ENCODE assay signal across 1 cellular context in the genomic region with DNA sequence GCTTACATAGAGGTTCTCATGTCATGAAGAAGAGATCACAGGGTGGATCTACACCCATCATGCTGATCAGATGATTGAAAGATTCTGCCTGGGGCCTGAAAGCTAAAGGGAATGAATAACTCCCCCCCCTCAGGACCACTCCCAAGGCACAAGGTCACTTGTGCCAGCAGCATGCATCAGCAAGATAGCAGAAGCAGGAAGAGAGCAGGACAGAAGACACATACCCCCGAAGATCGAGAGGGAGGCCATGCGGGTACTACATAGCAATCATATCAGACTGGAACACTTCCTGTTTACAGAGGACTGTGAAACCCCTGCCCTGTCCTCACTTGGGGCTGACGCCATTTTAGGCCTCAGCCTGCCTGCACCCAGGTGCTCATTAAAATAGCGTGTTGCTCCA.
TF ChIP-seq lines count a peak whose summit lies in the region.

No MANE protein-coding gene starts in this region.

TF ChIP-seq in H1, 55 proteins besides CTCF, POLR2A, EP300 and RAD21 (continued from another document):
- TF ChIP-seq, protein P1, sequence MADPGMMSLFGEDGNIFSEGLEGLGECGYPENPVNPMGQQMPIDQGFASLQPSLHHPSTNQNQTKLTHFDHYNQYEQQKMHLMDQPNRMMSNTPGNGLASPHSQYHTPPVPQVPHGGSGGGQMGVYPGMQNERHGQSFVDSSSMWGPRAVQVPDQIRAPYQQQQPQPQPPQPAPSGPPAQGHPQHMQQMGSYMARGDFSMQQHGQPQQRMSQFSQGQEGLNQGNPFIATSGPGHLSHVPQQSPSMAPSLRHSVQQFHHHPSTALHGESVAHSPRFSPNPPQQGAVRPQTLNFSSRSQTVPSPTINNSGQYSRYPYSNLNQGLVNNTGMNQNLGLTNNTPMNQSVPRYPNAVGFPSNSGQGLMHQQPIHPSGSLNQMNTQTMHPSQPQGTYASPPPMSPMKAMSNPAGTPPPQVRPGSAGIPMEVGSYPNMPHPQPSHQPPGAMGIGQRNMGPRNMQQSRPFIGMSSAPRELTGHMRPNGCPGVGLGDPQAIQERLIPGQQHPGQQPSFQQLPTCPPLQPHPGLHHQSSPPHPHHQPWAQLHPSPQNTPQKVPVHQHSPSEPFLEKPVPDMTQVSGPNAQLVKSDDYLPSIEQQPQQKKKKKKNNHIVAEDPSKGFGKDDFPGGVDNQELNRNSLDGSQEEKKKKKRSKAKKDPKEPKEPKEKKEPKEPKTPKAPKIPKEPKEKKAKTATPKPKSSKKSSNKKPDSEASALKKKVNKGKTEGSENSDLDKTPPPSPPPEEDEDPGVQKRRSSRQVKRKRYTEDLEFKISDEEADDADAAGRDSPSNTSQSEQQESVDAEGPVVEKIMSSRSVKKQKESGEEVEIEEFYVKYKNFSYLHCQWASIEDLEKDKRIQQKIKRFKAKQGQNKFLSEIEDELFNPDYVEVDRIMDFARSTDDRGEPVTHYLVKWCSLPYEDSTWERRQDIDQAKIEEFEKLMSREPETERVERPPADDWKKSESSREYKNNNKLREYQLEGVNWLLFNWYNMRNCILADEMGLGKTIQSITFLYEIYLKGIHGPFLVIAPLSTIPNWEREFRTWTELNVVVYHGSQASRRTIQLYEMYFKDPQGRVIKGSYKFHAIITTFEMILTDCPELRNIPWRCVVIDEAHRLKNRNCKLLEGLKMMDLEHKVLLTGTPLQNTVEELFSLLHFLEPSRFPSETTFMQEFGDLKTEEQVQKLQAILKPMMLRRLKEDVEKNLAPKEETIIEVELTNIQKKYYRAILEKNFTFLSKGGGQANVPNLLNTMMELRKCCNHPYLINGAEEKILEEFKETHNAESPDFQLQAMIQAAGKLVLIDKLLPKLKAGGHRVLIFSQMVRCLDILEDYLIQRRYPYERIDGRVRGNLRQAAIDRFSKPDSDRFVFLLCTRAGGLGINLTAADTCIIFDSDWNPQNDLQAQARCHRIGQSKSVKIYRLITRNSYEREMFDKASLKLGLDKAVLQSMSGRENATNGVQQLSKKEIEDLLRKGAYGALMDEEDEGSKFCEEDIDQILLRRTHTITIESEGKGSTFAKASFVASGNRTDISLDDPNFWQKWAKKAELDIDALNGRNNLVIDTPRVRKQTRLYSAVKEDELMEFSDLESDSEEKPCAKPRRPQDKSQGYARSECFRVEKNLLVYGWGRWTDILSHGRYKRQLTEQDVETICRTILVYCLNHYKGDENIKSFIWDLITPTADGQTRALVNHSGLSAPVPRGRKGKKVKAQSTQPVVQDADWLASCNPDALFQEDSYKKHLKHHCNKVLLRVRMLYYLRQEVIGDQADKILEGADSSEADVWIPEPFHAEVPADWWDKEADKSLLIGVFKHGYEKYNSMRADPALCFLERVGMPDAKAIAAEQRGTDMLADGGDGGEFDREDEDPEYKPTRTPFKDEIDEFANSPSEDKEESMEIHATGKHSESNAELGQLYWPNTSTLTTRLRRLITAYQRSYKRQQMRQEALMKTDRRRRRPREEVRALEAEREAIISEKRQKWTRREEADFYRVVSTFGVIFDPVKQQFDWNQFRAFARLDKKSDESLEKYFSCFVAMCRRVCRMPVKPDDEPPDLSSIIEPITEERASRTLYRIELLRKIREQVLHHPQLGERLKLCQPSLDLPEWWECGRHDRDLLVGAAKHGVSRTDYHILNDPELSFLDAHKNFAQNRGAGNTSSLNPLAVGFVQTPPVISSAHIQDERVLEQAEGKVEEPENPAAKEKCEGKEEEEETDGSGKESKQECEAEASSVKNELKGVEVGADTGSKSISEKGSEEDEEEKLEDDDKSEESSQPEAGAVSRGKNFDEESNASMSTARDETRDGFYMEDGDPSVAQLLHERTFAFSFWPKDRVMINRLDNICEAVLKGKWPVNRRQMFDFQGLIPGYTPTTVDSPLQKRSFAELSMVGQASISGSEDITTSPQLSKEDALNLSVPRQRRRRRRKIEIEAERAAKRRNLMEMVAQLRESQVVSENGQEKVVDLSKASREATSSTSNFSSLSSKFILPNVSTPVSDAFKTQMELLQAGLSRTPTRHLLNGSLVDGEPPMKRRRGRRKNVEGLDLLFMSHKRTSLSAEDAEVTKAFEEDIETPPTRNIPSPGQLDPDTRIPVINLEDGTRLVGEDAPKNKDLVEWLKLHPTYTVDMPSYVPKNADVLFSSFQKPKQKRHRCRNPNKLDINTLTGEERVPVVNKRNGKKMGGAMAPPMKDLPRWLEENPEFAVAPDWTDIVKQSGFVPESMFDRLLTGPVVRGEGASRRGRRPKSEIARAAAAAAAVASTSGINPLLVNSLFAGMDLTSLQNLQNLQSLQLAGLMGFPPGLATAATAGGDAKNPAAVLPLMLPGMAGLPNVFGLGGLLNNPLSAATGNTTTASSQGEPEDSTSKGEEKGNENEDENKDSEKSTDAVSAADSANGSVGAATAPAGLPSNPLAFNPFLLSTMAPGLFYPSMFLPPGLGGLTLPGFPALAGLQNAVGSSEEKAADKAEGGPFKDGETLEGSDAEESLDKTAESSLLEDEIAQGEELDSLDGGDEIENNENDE (IDR thresholded peaks at IDR 0.05; ENCODE audit: insufficient replicate concordance, low read length), result no peak
- TF ChIP-seq POU5F1 (IDR thresholded peaks at IDR 0.05; ENCODE audit: low read depth, low read length), result no peak
- TF ChIP-seq BACH1 (IDR thresholded peaks at IDR 0.05; ENCODE audit: low read length), result no peak
- no peak for TF ChIP-seq RFX5 (IDR thresholded peaks at IDR 0.05; ENCODE audit: borderline replicate concordance, low read depth, low read length)
- no peak for TF ChIP-seq TBP (IDR thresholded peaks at IDR 0.05; ENCODE audit: low read depth, low read length)
- no peak for TF ChIP-seq JUND (IDR thresholded peaks at IDR 0.05; ENCODE audit: low read length)
- TF ChIP-seq BCL11A (IDR thresholded peaks at IDR 0.05; ENCODE audit: low read depth in 2 of 2, low read length in 2 of 2), result no peak
- TF ChIP-seq CBX5 (IDR thresholded peaks at IDR 0.05; ENCODE audit: low read depth, low read length), result no peak
- no peak for TF ChIP-seq RBBP5 (IDR thresholded peaks at IDR 0.05; ENCODE audit: borderline replicate concordance, low read depth, low read length)
- no peak for TF ChIP-seq SP4 (IDR thresholded peaks at IDR 0.05; ENCODE audit: low read length)
- TF ChIP-seq, protein P2, sequence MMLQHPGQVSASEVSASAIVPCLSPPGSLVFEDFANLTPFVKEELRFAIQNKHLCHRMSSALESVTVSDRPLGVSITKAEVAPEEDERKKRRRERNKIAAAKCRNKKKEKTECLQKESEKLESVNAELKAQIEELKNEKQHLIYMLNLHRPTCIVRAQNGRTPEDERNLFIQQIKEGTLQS (IDR thresholded peaks at IDR 0.05; ENCODE audit: insufficient read depth, low read depth, low read length), result no peak
